Comparison of ENCODE assay signal across 1 cellular context in genomic region chr19:33194884-33195710, GRCh38.
A peak's percentile ranks its signal among the peaks of the same experiment; 100 is the strongest.
TF ChIP-seq lines count a peak whose summit lies in the region.

No MANE protein-coding gene starts in this region.

TF ChIP-seq in HEK293, 187 proteins besides CTCF, POLR2A, EP300 and RAD21 (continued from another document):
- TF ChIP-seq, protein P1, sequence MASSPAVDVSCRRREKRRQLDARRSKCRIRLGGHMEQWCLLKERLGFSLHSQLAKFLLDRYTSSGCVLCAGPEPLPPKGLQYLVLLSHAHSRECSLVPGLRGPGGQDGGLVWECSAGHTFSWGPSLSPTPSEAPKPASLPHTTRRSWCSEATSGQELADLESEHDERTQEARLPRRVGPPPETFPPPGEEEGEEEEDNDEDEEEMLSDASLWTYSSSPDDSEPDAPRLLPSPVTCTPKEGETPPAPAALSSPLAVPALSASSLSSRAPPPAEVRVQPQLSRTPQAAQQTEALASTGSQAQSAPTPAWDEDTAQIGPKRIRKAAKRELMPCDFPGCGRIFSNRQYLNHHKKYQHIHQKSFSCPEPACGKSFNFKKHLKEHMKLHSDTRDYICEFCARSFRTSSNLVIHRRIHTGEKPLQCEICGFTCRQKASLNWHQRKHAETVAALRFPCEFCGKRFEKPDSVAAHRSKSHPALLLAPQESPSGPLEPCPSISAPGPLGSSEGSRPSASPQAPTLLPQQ (tag by site-specific recombination; IDR thresholded peaks at IDR 0.05) = peak; percentile 50; the same call in 1 of the 2 replicates
- TF ChIP-seq TRIM28 (IDR thresholded peaks at IDR 0.05; ENCODE audit: borderline replicate concordance, low read length) (no peak), ZNF76 (tag by site-specific recombination; IDR thresholded peaks at IDR 0.05; ENCODE audit: borderline replicate concordance, low read depth) (no peak), KLF8 (tag by site-specific recombination; IDR thresholded peaks at IDR 0.05) (peak; percentile 42; the same call in 1 of the 2 replicates), ZBTB8A (tag by site-specific recombination; IDR thresholded peaks at IDR 0.05) (peak; percentile 87), ZNF843 (tag by site-specific recombination; IDR thresholded peaks at IDR 0.05) (no peak), ZNF704 (tag by site-specific recombination; IDR thresholded peaks at IDR 0.05) (no peak), ZNF48 (tag by site-specific recombination; IDR thresholded peaks at IDR 0.05) (no peak), ZNF529 (tag by site-specific recombination; IDR thresholded peaks at IDR 0.05; ENCODE audit: insufficient replicate concordance) (no peak), ZNF777 (tag by site-specific recombination; IDR thresholded peaks at IDR 0.05; ENCODE audit: borderline replicate concordance) (no peak), ZNF776 (tag by site-specific recombination; IDR thresholded peaks at IDR 0.05; ENCODE audit: borderline replicate concordance) (no peak), ZNF707 (tag by site-specific recombination; IDR thresholded peaks at IDR 0.05) (no peak), ZEB2 (tag by site-specific recombination; IDR thresholded peaks at IDR 0.05) (0 out of 2 replicates have a peak, but pooled peaks have one; percentile 47), FEZF1 (tag by site-specific recombination; IDR thresholded peaks at IDR 0.05) (no peak), ZNF423 (tag by site-specific recombination; IDR thresholded peaks at IDR 0.05) (no peak), BCL11B (tag by site-specific recombination; IDR thresholded peaks at IDR 0.05; ENCODE audit: low read depth) (no peak; the same call in 1 of the 2 replicates), ZNF596 (tag by site-specific recombination; IDR thresholded peaks at IDR 0.05) (peak; percentile 44), ZBTB7A (tag by site-specific recombination; IDR thresholded peaks at IDR 0.05; ENCODE audit: low read depth) (no peak), BCL6B (tag by site-specific recombination; IDR thresholded peaks at IDR 0.05) (no peak), ZSCAN23 (tag by site-specific recombination; IDR thresholded peaks at IDR 0.05) (no peak), TCF7L2 (IDR thresholded peaks at IDR 0.05; ENCODE audit: borderline replicate concordance, low read depth, low read length) (no peak), ZNF211 (tag by site-specific recombination; IDR thresholded peaks at IDR 0.05; ENCODE audit: low read depth) (no peak), ZNF747 (tag by site-specific recombination; IDR thresholded peaks at IDR 0.05) (no peak), SP2 (tag by site-specific recombination; IDR thresholded peaks at IDR 0.05) (peak; percentile 59), AEBP2 (tag by site-specific recombination; IDR thresholded peaks at IDR 0.05; ENCODE audit: borderline replicate concordance) (no peak), OSR2 (tag by site-specific recombination; IDR thresholded peaks at IDR 0.05) (no peak), ZNF302 (tag by site-specific recombination; IDR thresholded peaks at IDR 0.05; ENCODE audit: low read depth) (no peak), ZNF19 (tag by site-specific recombination; IDR thresholded peaks at IDR 0.05; ENCODE audit: low read depth) (no peak), PBX3 (CRISPR knock-in tag; IDR thresholded peaks at IDR 0.05) (no peak), ZNF518A (tag by site-specific recombination; conservative IDR thresholded peaks at IDR 0.05; ENCODE audit: low read depth) (no peak), SALL2 (tag by site-specific recombination; IDR thresholded peaks at IDR 0.05; ENCODE audit: borderline replicate concordance) (no peak), ZNF645 (tag by site-specific recombination; IDR thresholded peaks at IDR 0.05) (no peak)
- TF ChIP-seq, protein P2, sequence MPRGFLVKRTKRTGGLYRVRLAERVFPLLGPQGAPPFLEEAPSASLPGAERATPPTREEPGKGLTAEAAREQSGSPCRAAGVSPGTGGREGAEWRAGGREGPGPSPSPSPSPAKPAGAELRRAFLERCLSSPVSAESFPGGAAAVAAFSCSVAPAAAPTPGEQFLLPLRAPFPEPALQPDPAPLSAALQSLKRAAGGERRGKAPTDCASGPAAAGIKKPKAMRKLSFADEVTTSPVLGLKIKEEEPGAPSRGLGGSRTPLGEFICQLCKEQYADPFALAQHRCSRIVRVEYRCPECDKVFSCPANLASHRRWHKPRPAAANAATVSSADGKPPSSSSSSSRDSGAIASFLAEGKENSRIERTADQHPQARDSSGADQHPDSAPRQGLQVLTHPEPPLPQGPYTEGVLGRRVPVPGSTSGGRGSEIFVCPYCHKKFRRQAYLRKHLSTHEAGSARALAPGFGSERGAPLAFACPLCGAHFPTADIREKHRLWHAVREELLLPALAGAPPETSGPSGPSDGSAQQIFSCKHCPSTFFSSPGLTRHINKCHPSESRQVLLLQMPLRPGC (tag by site-specific recombination; IDR thresholded peaks at IDR 0.05) = no peak
- TF ChIP-seq, protein P3, sequence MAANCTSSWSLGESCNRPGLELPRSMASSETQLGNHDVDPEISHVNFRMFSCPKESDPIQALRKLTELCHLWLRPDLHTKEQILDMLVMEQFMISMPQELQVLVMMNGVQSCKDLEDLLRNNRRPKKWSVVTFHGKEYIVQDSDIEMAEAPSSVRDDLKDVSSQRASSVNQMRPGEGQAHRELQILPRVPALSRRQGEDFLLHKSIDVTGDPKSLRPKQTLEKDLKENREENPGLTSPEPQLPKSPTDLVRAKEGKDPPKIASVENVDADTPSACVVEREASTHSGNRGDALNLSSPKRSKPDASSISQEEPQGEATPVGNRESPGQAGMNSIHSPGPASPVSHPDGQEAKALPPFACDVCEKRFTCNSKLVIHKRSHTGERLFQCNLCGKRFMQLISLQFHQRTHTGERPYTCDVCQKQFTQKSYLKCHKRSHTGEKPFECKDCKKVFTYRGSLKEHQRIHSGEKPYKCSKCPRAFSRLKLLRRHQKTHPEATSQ (tag by site-specific recombination; IDR thresholded peaks at IDR 0.05) = no peak
TF ChIP-seq in HEK293: peak in this region for 37.
